ENCODE assay signal across 15 cellular contexts in genomic region chr4:62670509-62670908, GRCh38.
DNase-seq lines count a peak whose midpoint lies in the region; ATAC-seq, FAIRE-seq and TF ChIP-seq lines count a peak whose summit lies in the region.
"Had no signal": no experiment of that assay in that cellular context is flagged by ENCODE, and none has a peak within 500 bp of the region (broad histone marks: within the 10 kb centered on the region; RNA-seq: fewer than 3 reads in every experiment).

No MANE protein-coding gene starts in this region.

- H3K4me1 Mint-ChIP-seq in chondrocyte (ENCODE audit: low read depth): peaks cover 8% of the 10 kb centered on the region
- H3K4me1 Mint-ChIP-seq: activated naive CD4-positive, alpha-beta T cell treated with anti-CD3 and anti-CD28 coated beads, Interleukin-2, amount 50 U/mL, for 24 hours; central memory CD8-positive, alpha-beta T cell had no signal

- H3K4me1 ChIP-seq in A673 (ENCODE audit: insufficient read depth, low read length, poor library complexity, severe bottlenecking): no peaks in the 10 kb centered on the region
- H3K4me1 ChIP-seq: pancreas had no signal

- FAIRE-seq in urothelium cell line (lab: Jason Lieb, UNC): no peak
- FAIRE-seq: pancreas had no signal

- no peaks in the 10 kb centered on the region for H3K36me3 Mint-ChIP-seq in chondrocyte (ENCODE audit: low read depth)
- H3K36me3 Mint-ChIP-seq: activated naive CD4-positive, alpha-beta T cell treated with anti-CD3 and anti-CD28 coated beads, Interleukin-2, amount 50 U/mL, for 24 hours had no signal

- H3K27me3 Mint-ChIP-seq in chondrocyte (ENCODE audit: low read depth): no peaks in the 10 kb centered on the region
- H3K27me3 Mint-ChIP-seq: activated naive CD4-positive, alpha-beta T cell treated with anti-CD3 and anti-CD28 coated beads, Interleukin-2, amount 50 U/mL, for 24 hours; central memory CD8-positive, alpha-beta T cell had no signal

- no peak overlapping the region for H3K27ac ChIP-seq in A673 (ENCODE audit: low read depth, low read length, poor library complexity, severe bottlenecking)
- H3K27ac ChIP-seq: pancreas, WERI-Rb-1 had no signal

- no peak overlapping the region for H3K4me3 Mint-ChIP-seq in chondrocyte (ENCODE audit: unreplicated experiment)
- H3K4me3 Mint-ChIP-seq: activated naive CD4-positive, alpha-beta T cell treated with anti-CD3 and anti-CD28 coated beads, Interleukin-2, amount 50 U/mL, for 24 hours; central memory CD8-positive, alpha-beta T cell had no signal

- TF ChIP-seq CTCF in chondrocyte (IDR thresholded peaks at IDR 0.05): no peak
- TF ChIP-seq CTCF in A673 (conservative IDR thresholded peaks at IDR 0.05; ENCODE audit: low read depth, low read length): no peak

- CTCF ChIA-PET in A673 (lab: Charles Lee): no interaction called here

- POLR2A ChIA-PET in A673 (lab: Charles Lee; ENCODE audit: low non-redundant PET): no interaction called here

- BruUV-seq in A673 (replicated peaks; lab: Mats Ljungman, UMichigan): no TSS peak

- DNase-seq in SKM-1 treated with dmso at 0.1 percent for 144 hours (lab: John Stamatoyannopoulos, UW; ENCODE audit: unreplicated experiment) (peak; percentile 3), SKM-1 (lab: John Stamatoyannopoulos, UW; ENCODE audit: unreplicated experiment) (no peak), NCI-H748 (lab: John Stamatoyannopoulos, UW; ENCODE audit: unreplicated experiment) (peak; percentile 84), chondrocyte (ENCODE audit: low spot score) (no peak), urothelium cell line (ENCODE audit: low spot score) (peak; percentile 6), A673 (ENCODE audit: low spot score) (no peak)
- DNase-seq in activated naive CD4-positive, alpha-beta T cell treated with anti-CD3 and anti-CD28 coated beads, Interleukin-2, amount 50 U/mL, for 16 hours: no peak
- DNase-seq: IMR-90, mesendoderm, pancreas, SIG-M5, WERI-Rb-1 had no signal

- peaks cover 5% of the 10 kb centered on the region for H3K9me3 Mint-ChIP-seq in chondrocyte (ENCODE audit: low read depth)
- H3K9me3 Mint-ChIP-seq: activated naive CD4-positive, alpha-beta T cell treated with anti-CD3 and anti-CD28 coated beads, Interleukin-2, amount 50 U/mL, for 24 hours had no signal

- no peaks in the 10 kb centered on the region for H3K27me3 ChIP-seq in A673 (replicated peaks; ENCODE audit: insufficient read depth, low read depth, low read length, poor library complexity)
- H3K27me3 ChIP-seq: pancreas had no signal

- H3K9me3 ChIP-seq in A673 (ENCODE audit: low read depth, low read length, poor library complexity, severe bottlenecking): no peaks in the 10 kb centered on the region
- H3K9me3 ChIP-seq: pancreas had no signal

- peak overlapping the region; percentile 17 for H3K27ac Mint-ChIP-seq in chondrocyte (ENCODE audit: unreplicated experiment)
- H3K27ac Mint-ChIP-seq: activated naive CD4-positive, alpha-beta T cell treated with anti-CD3 and anti-CD28 coated beads, Interleukin-2, amount 50 U/mL, for 24 hours had no signal

- ATAC-seq in GM19324 (IDR thresholded peaks at IDR 0.05; ENCODE audit: low FRiP score, unreplicated experiment): no peak
- ATAC-seq: pancreas had no signal

- no peak overlapping the region for H3K4me3 ChIP-seq in A673 (ENCODE audit: low read depth, low read length, poor library complexity, severe bottlenecking)
- H3K4me3 ChIP-seq: pancreas had no signal

- no peaks in the 10 kb centered on the region for H3K36me3 ChIP-seq in A673 (ENCODE audit: insufficient read depth, low read length, poor library complexity, severe bottlenecking)
- H3K36me3 ChIP-seq: pancreas, WERI-Rb-1 had no signal

- intact Hi-C loops in A673 (cut with micrococcal nuclease; ENCODE audit: unreplicated experiment): no loop called here

Comparison
In these comparisons a context has a peak if more than half of its experiments do, and no peak if none do; other contexts are left out.
1. DNase-seq: peak in SKM-1 treated with dmso at 0.1 percent for 144 hours (single experiment), NCI-H748 (single experiment) and urothelium cell line (single experiment); none in SKM-1 (single experiment), chondrocyte (single experiment), activated naive CD4-positive, alpha-beta T cell treated with anti-CD3 and anti-CD28 coated beads, Interleukin-2, amount 50 U/mL, for 16 hours (single experiment) and A673 (single experiment).